8 cellular contexts compared by ENCODE assay signal in genomic region chr2:68250652-68251186, GRCh38. TPM values are rescaled to one million over a fixed set of nuclear protein-coding genes. Genes with fewer than 3 reads are reported as not detected.
DNase-seq lines count a peak whose midpoint lies in the region; ATAC-seq and TF ChIP-seq lines count a peak whose summit lies in the region.

No MANE protein-coding gene starts in this region.

- no peaks in the 10 kb centered on the region for H3K27me3 ChIP-seq in HAP-1 (ENCODE audit: low read depth)
- H3K27me3 ChIP-seq in iPS DF 6.9 (ENCODE audit: control insufficient read depth, insufficient read depth, low read length) = no peaks in the 10 kb centered on the region
- no peaks in the 10 kb centered on the region for H3K27me3 ChIP-seq in spleen (replicated peaks in 1 of 7)

- peak overlapping the region; percentile 92 for H3K27ac Mint-ChIP-seq in activated B cell treated with CpG ODN at 0.5 μM for 24 hours

- peaks cover 22% of the 10 kb centered on the region for H3K36me3 Mint-ChIP-seq in activated B cell treated with CpG ODN at 0.5 μM for 24 hours (ENCODE audit: low read depth)

- TF ChIP-seq CTCF in activated B cell treated with CpG ODN at 0.5 μM for 24 hours (IDR thresholded peaks at IDR 0.05) = no peak
- TF ChIP-seq CTCF in spleen (IDR thresholded peaks at IDR 0.05 in 8 of 11, conservative IDR thresholded peaks at IDR 0.05 in 3 of 11) = no peak

- no peak overlapping the region for H3K27ac ChIP-seq in iPS DF 6.9 (ENCODE audit: low read length)
- peak overlapping the region; percentile 94 to 99 (median 98) for H3K27ac ChIP-seq in spleen

- DNase-seq in HAP-1 (ENCODE audit: low spot score in 2 of 2) = no peak
- DNase-seq in activated B cell treated with CpG ODN at 0.5 μM for 24 hours = no peak
- DNase-seq in iPS DF 6.9 (ENCODE audit: low read depth, low spot score) = no peak
- DNase-seq in spleen = no peak
- DNase-seq in foreskin melanocyte = no peak
- DNase-seq in NCI-H82 (lab: John Stamatoyannopoulos, UW) = no peak
- no peak for DNase-seq in NCI-H526 treated with DMSO at 0.1 percent for 48 hours (lab: John Stamatoyannopoulos, UW)

- H3K4me3 ChIP-seq in HAP-1 = peak overlapping the region; percentile 58
- H3K4me3 ChIP-seq in iPS DF 6.9 (ENCODE audit: low read length) = peak overlapping the region; percentile 97; the same call in 1 of the 2 replicates
- H3K4me3 ChIP-seq in spleen = peak overlapping the region; percentile 61 to 83 (median 76)

- no peak for ATAC-seq in activated B cell treated with CpG ODN at 0.5 μM for 24 hours (ENCODE audit: low read depth)
- ATAC-seq in GM18909 (IDR thresholded peaks at IDR 0.05; ENCODE audit: poor library complexity, unreplicated experiment) = no peak

- H3K4me3 Mint-ChIP-seq in activated B cell treated with CpG ODN at 0.5 μM for 24 hours = peak overlapping the region; percentile 89

- POLR2A ChIA-PET in activated B cell treated with CpG ODN at 0.5 μM for 24 hours (lab: Charles Lee) = interaction anchor here (0.6 to 3.7 kb wide), 8 partner anchors 9 to 191 kb away, joined by 3 to 22 read pairs (median 4); partner anchors contain the start of gene PNO1

- in situ Hi-C loops in HAP-1 (cut with MboI; ENCODE audit: low sequenced_read_pairs) = no loop called here

- TF ChIP-seq POLR2A in spleen (IDR thresholded peaks at IDR 0.05) = no peak

- no peaks in the 10 kb centered on the region for H3K9me3 Mint-ChIP-seq in activated B cell treated with CpG ODN at 0.5 μM for 24 hours

- intact Hi-C loops in activated B cell treated with CpG ODN at 0.5 μM for 24 hours (cut with micrococcal nuclease) (loop anchor here (1.0 to 5.0 kb wide), 7 partner anchors 14 to 657 kb away; partner anchors contain the start of gene PLEK), spleen (cut with DNase I; ENCODE audit: low total_unique reads) (no loop called here)

- no CpG with 5 or more reads among the region's 15 CpGs for WGBS in iPS DF 6.9 (ENCODE audit: insufficient coverage, insufficient read length)
- 3 to 5% (median 4%) methylated on average over 15 of the region's 15 CpGs for WGBS in spleen, 5 donors

- H3K4me1 Mint-ChIP-seq in activated B cell treated with CpG ODN at 0.5 μM for 24 hours = peaks cover 33% of the 10 kb centered on the region

- H3K27me3 Mint-ChIP-seq in activated B cell treated with CpG ODN at 0.5 μM for 24 hours = no peaks in the 10 kb centered on the region

- peaks cover 8% of the 10 kb centered on the region for H3K36me3 ChIP-seq in HAP-1 (replicated peaks)
- no peaks in the 10 kb centered on the region for H3K36me3 ChIP-seq in iPS DF 6.9 (ENCODE audit: control insufficient read depth, insufficient read depth, low read length)
- H3K36me3 ChIP-seq in spleen = no peaks in the 10 kb centered on the region

- H3K9me3 ChIP-seq in HAP-1 (no peaks in the 10 kb centered on the region), iPS DF 6.9 (ENCODE audit: control insufficient read depth, insufficient read depth, low read length) (no peaks in the 10 kb centered on the region), spleen (no peaks in the 10 kb centered on the region)

- CTCF ChIA-PET in activated B cell treated with CpG ODN at 0.5 μM for 24 hours (lab: Charles Lee) = interaction anchor here (0.7 to 3.0 kb wide), 7 partner anchors 16 to 191 kb away, joined by 3 to 23 read pairs (median 4); no protein-coding TSS in a partner anchor

- H3K4me1 ChIP-seq in HAP-1 = peaks cover 45% of the 10 kb centered on the region
- H3K4me1 ChIP-seq in iPS DF 6.9 (ENCODE audit: control insufficient read depth, insufficient read depth, low read length) = 0 out of 2 replicates have a peak, but pooled peaks cover 2% of the 10 kb centered on the region
- H3K4me1 ChIP-seq in spleen = peaks cover 42 to 80% (median 74%) of the 10 kb centered on the region in 6 donors

RNA-seq across cellular contexts. Expression of gene PPP3R1, which starts 1.6 kb away (rescaled TPM):
- total RNA-seq in activated B cell treated with CpG ODN at 0.5 μM for 24 hours = 53.5 and 56.2 TPM in 2 replicates
- 10 to 100 TPM; 55.2 to 78.2 (median 69.8) TPM for total RNA-seq in spleen
- polyA plus RNA-seq in spleen = 10 to 100 TPM; 13.7 to 26.2 (median 18.8) TPM
